In the genomic region with DNA sequence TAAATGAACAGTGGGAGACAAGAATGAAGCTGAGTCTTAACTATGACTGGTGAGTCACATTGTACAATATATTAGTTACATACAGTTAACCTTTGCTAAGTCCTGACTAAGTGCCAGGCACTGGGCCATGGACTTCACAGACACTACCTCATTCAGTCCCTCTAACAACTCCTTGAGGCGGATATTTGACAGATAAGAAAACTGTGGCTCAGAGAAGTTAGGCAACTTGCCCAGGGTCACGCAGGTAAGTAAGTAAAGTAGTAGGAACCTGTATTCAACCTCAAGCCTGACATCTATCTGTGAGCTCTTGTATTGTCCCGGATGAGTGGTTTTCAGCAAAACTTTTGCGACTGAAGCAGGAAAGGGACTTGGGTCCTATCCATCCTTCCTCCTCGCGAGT, we compare ENCODE assay signal across 12 cellular contexts.
DNase-seq lines count a peak whose midpoint lies in the region; ATAC-seq, FAIRE-seq and TF ChIP-seq lines count a peak whose summit lies in the region.
"Had no signal": no experiment of that assay in that cellular context is flagged by ENCODE, and none has a peak within 500 bp of the region (broad histone marks: within the 10 kb centered on the region; RNA-seq: fewer than 3 reads in every experiment).

No MANE protein-coding gene starts in this region.

- no peak overlapping the region for H2BK120ac ChIP-seq in mesendoderm (ENCODE audit: low read depth, low read length)

- H4K5ac ChIP-seq in mesendoderm (ENCODE audit: low read length): no peak overlapping the region

- no peaks in the 10 kb centered on the region for H3K9me2 ChIP-seq in Loucy (replicated peaks; ENCODE audit: low read depth, low read length)

- H3K36me3 ChIP-seq in Loucy (ENCODE audit: insufficient read depth, low read length): no peaks in the 10 kb centered on the region
- no peaks in the 10 kb centered on the region for H3K36me3 ChIP-seq in mesendoderm (ENCODE audit: control insufficient read depth, insufficient read depth, low read length)
- H3K36me3 ChIP-seq: transverse colon had no signal

- H4K20me1 ChIP-seq in Loucy (ENCODE audit: insufficient read depth, low read length, poor library complexity, severe bottlenecking): no peaks in the 10 kb centered on the region

- H2BK15ac ChIP-seq in mesendoderm (replicated peaks; ENCODE audit: low read depth): no peak overlapping the region

- H3K27me3 ChIP-seq in Loucy (ENCODE audit: insufficient read depth, low read length, poor library complexity, severe bottlenecking) (no peaks in the 10 kb centered on the region), mesendoderm (ENCODE audit: insufficient read depth, low read length, poor library complexity) (no peaks in the 10 kb centered on the region)
- H3K27me3 ChIP-seq: transverse colon had no signal

- ATAC-seq in GM18909 (IDR thresholded peaks at IDR 0.05; ENCODE audit: poor library complexity, unreplicated experiment): no peak
- no peak for ATAC-seq in HG03565 (IDR thresholded peaks at IDR 0.05; ENCODE audit: unreplicated experiment)
- ATAC-seq in stimulated activated naive CD8-positive, alpha-beta T cell treated with anti-CD3 and anti-CD28 coated beads, Interleukin-15, Interleukin-2, amounts not matched to agents 100 U/mL and 50 U/mL, for 24 hours: no peak
- no peak for ATAC-seq in GM21786 (IDR thresholded peaks at IDR 0.05; ENCODE audit: unreplicated experiment)

- H3K9ac ChIP-seq in Loucy (ENCODE audit: low read depth, low read length, poor library complexity, severe bottlenecking) (no peak overlapping the region), mesendoderm (ENCODE audit: low read length) (no peak overlapping the region)
- H3K9ac ChIP-seq: KMS-11 had no signal

- H3K79me2 ChIP-seq in Loucy (ENCODE audit: insufficient read depth, low read length) (no peaks in the 10 kb centered on the region), mesendoderm (ENCODE audit: control insufficient read depth, insufficient read depth, low read length) (no peaks in the 10 kb centered on the region)

- no peak overlapping the region for H2AK5ac ChIP-seq in mesendoderm (ENCODE audit: low read length)

- no peak overlapping the region for H3K4ac ChIP-seq in mesendoderm (ENCODE audit: low read depth, low read length)

- H3K56ac ChIP-seq in mesendoderm (ENCODE audit: low read length): no peak overlapping the region

- H2AFZ ChIP-seq in Loucy (ENCODE audit: low read length): no peak overlapping the region

- H3K4me2 ChIP-seq in Loucy (ENCODE audit: low read depth, low read length, poor library complexity, severe bottlenecking) (no peak overlapping the region), mesendoderm (ENCODE audit: low read length) (no peak overlapping the region)
- H3K4me2 ChIP-seq: KMS-11 had no signal

- H2BK5ac ChIP-seq in mesendoderm (ENCODE audit: low read length): no peak overlapping the region

- H3K4me1 ChIP-seq in Loucy (ENCODE audit: insufficient read depth, low read length, poor library complexity, severe bottlenecking) (peaks cover 10% of the 10 kb centered on the region), mesendoderm (ENCODE audit: control insufficient read depth, low read depth, low read length) (no peaks in the 10 kb centered on the region)

- no peak overlapping the region for H3K27ac ChIP-seq in mesendoderm (ENCODE audit: low read depth, low read length)
- H3K27ac ChIP-seq: KMS-11, transverse colon had no signal

- no peaks in the 10 kb centered on the region for H3K79me1 ChIP-seq in mesendoderm (ENCODE audit: low read length)

- no peaks in the 10 kb centered on the region for H3K9me3 ChIP-seq in Loucy (ENCODE audit: insufficient read depth, low read depth, low read length)
- H3K9me3 ChIP-seq: transverse colon had no signal

- no peak for FAIRE-seq in D721Med (lab: Jason Lieb, UNC)

- H3K4me3 ChIP-seq in Loucy (ENCODE audit: low read length, poor library complexity, severe bottlenecking) (no peak overlapping the region), cardiac fibroblast (replicated peaks in 1 of 2; ENCODE audit: low read depth in 2 of 2, low read length in 2 of 2) (no peak overlapping the region), mesendoderm (ENCODE audit: low read length) (no peak overlapping the region)
- H3K4me3 ChIP-seq: transverse colon had no signal

- H3F3A ChIP-seq in Loucy (ENCODE audit: low read depth): no peaks in the 10 kb centered on the region

- DNase-seq in D721Med (ENCODE audit: insufficient read length, low spot score) (no peak), cardiac fibroblast (ENCODE audit: low read depth in 2 of 2) (peak; percentile 45 to 86), mesendoderm (peak; percentile 66)
- no peak for DNase-seq in stimulated activated naive CD8-positive, alpha-beta T cell treated with anti-CD3 and anti-CD28 coated beads, Interleukin-15, Interleukin-2, amounts not matched to agents 100 U/mL and 50 U/mL, for 24 hours
- DNase-seq: DMS79 treated with DMSO at 0.1 percent for 48 hours, NCI-H510A treated with DMSO at 0.1 percent for 48 hours, transverse colon had no signal

- no peak overlapping the region for H3K18ac ChIP-seq in mesendoderm (ENCODE audit: low read length)

- no CpG with 5 or more reads among the region's 6 CpGs for WGBS in mesendoderm (ENCODE audit: extremely low coverage, insufficient coverage, low lambda C conversion rate)

- H3K23ac ChIP-seq in mesendoderm (ENCODE audit: low read length): no peak overlapping the region

- TF ChIP-seq CTCF in D721Med (IDR thresholded peaks at IDR 0.05; ENCODE audit: insufficient read depth, missing control alignments) (peak; percentile 6), Loucy (conservative IDR thresholded peaks at IDR 0.05; ENCODE audit: low read length) (peak; percentile 57), cardiac fibroblast (IDR thresholded peaks at IDR 0.05; ENCODE audit: low read depth, low read length) (peak; percentile 13)

- H4K8ac ChIP-seq in mesendoderm (ENCODE audit: low read depth, low read length): no peak overlapping the region

Comparison
In these comparisons a context has a peak if more than half of its experiments do, and no peak if none do; other contexts are left out.
1. DNase-seq: peak in cardiac fibroblast (2 of 2) and mesendoderm (single experiment); none in D721Med (single experiment) and stimulated activated naive CD8-positive, alpha-beta T cell treated with anti-CD3 and anti-CD28 coated beads, Interleukin-15, Interleukin-2, amounts not matched to agents 100 U/mL and 50 U/mL, for 24 hours (single experiment).
2. CTCF ChIP-seq: peak in every context shown above with its lines; median percentile 57 in Loucy; 13 in cardiac fibroblast; 6 in D721Med.